ENCODE assay signal across 10 cellular contexts in the genomic region with DNA sequence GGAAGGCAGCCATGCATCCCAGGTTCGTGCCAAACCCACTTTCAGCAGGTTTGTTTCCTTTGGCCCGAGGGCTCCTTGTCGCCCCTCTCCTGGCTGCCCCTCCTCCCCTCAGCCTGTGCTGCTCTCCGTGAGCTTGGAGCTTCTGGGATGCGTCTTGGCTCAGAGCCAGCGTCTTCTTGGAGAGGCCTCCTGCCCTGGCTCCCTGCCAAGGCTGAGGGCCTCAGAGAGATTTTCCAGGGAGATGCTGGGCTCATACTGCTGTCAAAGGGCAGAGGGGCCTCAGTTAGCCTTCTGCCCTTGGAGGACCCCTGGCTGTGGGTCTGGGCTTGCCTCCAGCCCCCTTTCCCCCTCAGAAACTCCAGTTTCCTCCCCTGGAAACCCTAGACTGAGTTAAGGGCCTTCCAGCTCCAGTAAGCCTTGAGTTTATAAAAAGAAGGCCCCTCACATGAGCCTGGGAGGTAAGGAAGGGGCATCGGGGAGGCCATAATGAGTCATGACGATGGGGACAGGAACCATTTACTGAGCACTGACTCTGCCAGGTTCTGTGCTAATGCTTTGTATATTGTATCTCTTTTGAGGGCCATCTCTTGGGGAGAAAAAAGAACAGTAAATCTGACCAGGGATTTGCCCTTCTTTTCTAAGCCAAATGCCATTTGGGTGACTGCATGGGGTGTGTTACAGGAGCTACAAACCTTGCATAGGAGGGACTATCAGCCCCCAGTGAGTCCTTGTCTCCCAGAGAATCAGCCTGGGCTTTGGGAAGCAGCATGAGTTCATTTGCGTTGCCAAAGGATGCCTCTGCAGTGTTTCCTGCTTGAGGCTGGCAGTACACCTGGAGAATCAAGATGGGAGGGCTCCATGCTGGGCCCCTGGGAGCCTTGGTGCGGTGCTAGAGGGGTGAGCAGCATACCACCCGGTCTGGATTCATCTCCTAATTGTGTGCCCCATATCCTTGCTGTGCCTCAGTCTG. TPM values are rescaled to one million over a fixed set of nuclear protein-coding genes. Genes with fewer than 3 reads are reported as not detected.
DNase-seq lines count a peak whose midpoint lies in the region; ATAC-seq, FAIRE-seq and TF ChIP-seq lines count a peak whose summit lies in the region.
"Had no signal": no experiment of that assay in that cellular context is flagged by ENCODE, and none has a peak within 500 bp of the region (broad histone marks: within the 10 kb centered on the region; RNA-seq: fewer than 3 reads in every experiment).

No MANE protein-coding gene starts in this region.

- peak; percentile 21 for DNase-seq in HFF-Myc (ENCODE audit: extremely low read depth, low read depth)
- DNase-seq in NCI-H345 treated with DMSO at 0.1 percent for 48 hours (lab: John Stamatoyannopoulos, UW; ENCODE audit: unreplicated experiment) = peak; percentile 75
- peak; percentile 46 for DNase-seq in bronchial epithelial cell (ENCODE audit: low read depth)
- peak; percentile 32 for DNase-seq in prostate gland (ENCODE audit: low spot score)
- DNase-seq in activated T-cell treated with anti-CD3 and anti-CD28 coated beads, Interleukin-2, amount 50 U/mL, for 1 hour = no peak
- DNase-seq: brain microvascular endothelial cell had no signal

- H3K27me3 ChIP-seq in bronchial epithelial cell (ENCODE audit: control insufficient read depth, insufficient read depth, low read length) (peaks cover 3% of the 10 kb centered on the region), prostate gland (replicated peaks; ENCODE audit: insufficient read depth) (no peaks in the 10 kb centered on the region)

- peaks cover 2% of the 10 kb centered on the region for H3K4me1 ChIP-seq in prostate gland (replicated peaks)

- H3K27ac ChIP-seq in prostate gland = no peak overlapping the region
- H3K27ac ChIP-seq: brain microvascular endothelial cell had no signal

- no peak for TF ChIP-seq POLR2A in prostate gland (IDR thresholded peaks at IDR 0.05)

- TF ChIP-seq CTCF in HFF-Myc (IDR thresholded peaks at IDR 0.05; ENCODE audit: low read depth, low read length, missing control alignments) = no peak
- TF ChIP-seq CTCF in bronchial epithelial cell (IDR thresholded peaks at IDR 0.05; ENCODE audit: insufficient read depth, low read length, severe bottlenecking) = no peak
- no peak for TF ChIP-seq CTCF in prostate gland (IDR thresholded peaks at IDR 0.05)

- intact Hi-C loops in prostate gland (cut with DNase I) = no loop called here

- ATAC-seq in GM18520 (IDR thresholded peaks at IDR 0.05; ENCODE audit: unreplicated experiment) (no peak), HG02884 (IDR thresholded peaks at IDR 0.05; ENCODE audit: unreplicated experiment) (no peak), HG03457 (IDR thresholded peaks at IDR 0.05; ENCODE audit: unreplicated experiment) (no peak)

- no peak overlapping the region for H3K4me3 ChIP-seq in HFF-Myc (replicated peaks; ENCODE audit: low read depth, low read length)
- H3K4me3 ChIP-seq in bronchial epithelial cell (ENCODE audit: low read depth, low read length) = no peak overlapping the region
- H3K4me3 ChIP-seq in prostate gland = no peak overlapping the region
- H3K4me3 ChIP-seq: lung had no signal

- H3K36me3 ChIP-seq in bronchial epithelial cell (ENCODE audit: control insufficient read depth, insufficient read depth, low read length) (no peaks in the 10 kb centered on the region), prostate gland (no peaks in the 10 kb centered on the region)
- H3K36me3 ChIP-seq: brain microvascular endothelial cell had no signal

- H3K9me3 ChIP-seq in prostate gland = no peaks in the 10 kb centered on the region

- no peak for FAIRE-seq in bronchial epithelial cell (lab: Jason Lieb, UNC)

- WGBS in prostate gland = 28% methylated on average over 11 of the region's 11 CpGs

RNA-seq across cellular contexts. Expression of gene POLG, which starts 49.3 kb away (rescaled TPM):
- total RNA-seq in bronchial epithelial cell (85.6 and 93.7 TPM in 2 replicates), prostate gland (10 to 100 TPM; 54.3 to 92.0 TPM)
